ENCODE assay signal across 2 cellular contexts in the genomic region with DNA sequence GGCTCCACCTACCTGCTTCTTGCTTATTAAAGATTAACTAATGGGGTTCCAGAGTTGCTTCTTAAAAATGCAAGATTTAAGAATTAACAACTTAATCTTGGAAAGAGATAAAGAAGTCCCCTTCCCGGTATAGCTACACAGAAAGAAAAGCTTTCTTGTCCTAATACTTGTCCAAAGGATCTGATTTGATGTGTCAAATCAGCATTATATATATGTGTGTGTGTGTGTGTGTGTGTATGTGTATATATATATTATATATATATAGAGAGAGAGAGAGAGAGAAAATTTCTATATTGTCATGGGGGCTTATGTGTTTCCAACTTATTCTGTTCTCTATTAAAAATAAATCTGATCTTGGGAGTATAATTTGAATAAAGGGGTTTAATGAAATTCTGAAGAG.
TF ChIP-seq lines count a peak whose summit lies in the region.

No MANE protein-coding gene starts in this region.

TF ChIP-seq in SK-N-SH, 30 proteins besides CTCF, POLR2A, EP300 and RAD21 (continued from another document):
- TF ChIP-seq, protein P1, sequence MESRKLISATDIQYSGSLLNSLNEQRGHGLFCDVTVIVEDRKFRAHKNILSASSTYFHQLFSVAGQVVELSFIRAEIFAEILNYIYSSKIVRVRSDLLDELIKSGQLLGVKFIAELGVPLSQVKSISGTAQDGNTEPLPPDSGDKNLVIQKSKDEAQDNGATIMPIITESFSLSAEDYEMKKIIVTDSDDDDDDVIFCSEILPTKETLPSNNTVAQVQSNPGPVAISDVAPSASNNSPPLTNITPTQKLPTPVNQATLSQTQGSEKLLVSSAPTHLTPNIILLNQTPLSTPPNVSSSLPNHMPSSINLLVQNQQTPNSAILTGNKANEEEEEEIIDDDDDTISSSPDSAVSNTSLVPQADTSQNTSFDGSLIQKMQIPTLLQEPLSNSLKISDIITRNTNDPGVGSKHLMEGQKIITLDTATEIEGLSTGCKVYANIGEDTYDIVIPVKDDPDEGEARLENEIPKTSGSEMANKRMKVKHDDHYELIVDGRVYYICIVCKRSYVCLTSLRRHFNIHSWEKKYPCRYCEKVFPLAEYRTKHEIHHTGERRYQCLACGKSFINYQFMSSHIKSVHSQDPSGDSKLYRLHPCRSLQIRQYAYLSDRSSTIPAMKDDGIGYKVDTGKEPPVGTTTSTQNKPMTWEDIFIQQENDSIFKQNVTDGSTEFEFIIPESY (IDR thresholded peaks at IDR 0.05; ENCODE audit: borderline replicate concordance, low read depth), result no peak
- TF ChIP-seq FOXM1 (IDR thresholded peaks at IDR 0.05; ENCODE audit: low read depth) (no peak), JUND (IDR thresholded peaks at IDR 0.05) (no peak), MEF2A (IDR thresholded peaks at IDR 0.05; ENCODE audit: borderline replicate concordance, low read depth) (no peak), FOXJ3 (CRISPR knock-in tag; IDR thresholded peaks at IDR 0.05) (no peak)

TF ChIP-seq in SK-N-SH treated with all-trans-retinoic acid at 6 μM for 48 hours, 23 proteins besides CTCF, POLR2A, EP300 and RAD21 (continued from another document):
- TF ChIP-seq, protein P2, sequence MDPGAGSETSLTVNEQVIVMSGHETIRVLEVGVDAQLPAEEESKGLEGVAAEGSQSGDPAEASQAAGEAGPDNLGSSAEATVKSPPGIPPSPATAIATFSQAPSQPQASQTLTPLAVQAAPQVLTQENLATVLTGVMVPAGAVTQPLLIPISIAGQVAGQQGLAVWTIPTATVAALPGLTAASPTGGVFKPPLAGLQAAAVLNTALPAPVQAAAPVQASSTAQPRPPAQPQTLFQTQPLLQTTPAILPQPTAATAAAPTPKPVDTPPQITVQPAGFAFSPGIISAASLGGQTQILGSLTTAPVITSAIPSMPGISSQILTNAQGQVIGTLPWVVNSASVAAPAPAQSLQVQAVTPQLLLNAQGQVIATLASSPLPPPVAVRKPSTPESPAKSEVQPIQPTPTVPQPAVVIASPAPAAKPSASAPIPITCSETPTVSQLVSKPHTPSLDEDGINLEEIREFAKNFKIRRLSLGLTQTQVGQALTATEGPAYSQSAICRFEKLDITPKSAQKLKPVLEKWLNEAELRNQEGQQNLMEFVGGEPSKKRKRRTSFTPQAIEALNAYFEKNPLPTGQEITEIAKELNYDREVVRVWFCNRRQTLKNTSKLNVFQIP (CRISPR knock-in tag; IDR thresholded peaks at IDR 0.05; ENCODE audit: borderline replicate concordance, low read depth), result no peak
